Comparison of ENCODE assay signal across 30 cellular contexts in genomic region chr5:41191249-41191648, GRCh38. TPM values are rescaled to one million over a fixed set of nuclear protein-coding genes. Genes with fewer than 3 reads are reported as not detected.
"Had no signal": no experiment of that assay in that cellular context is flagged by ENCODE, and none has a peak within 500 bp of the region (broad histone marks: within the 10 kb centered on the region; RNA-seq: fewer than 3 reads in every experiment).

No MANE protein-coding gene starts in this region.

- H3K9me3 Mint-ChIP-seq: type B pancreatic cell had no signal

- H3K27me3 Mint-ChIP-seq: memory B cell; naive thymus-derived CD4-positive, alpha-beta T cell; natural killer cell treated with Interleukin-12 subunit alpha and Interleukin-12 subunit beta and Interleukin-15 and Interleukin-18, amount 100 ng/mL, for 72 hours; progenitor cell of endocrine pancreas; stimulated activated memory B cell treated with anti-CD40 and anti-IgM and Interleukin-4, amounts not matched to agents 10 μg/mL and 1 μg/mL and 100 μg/mL, for 72 hours; stimulated activated naive CD8-positive, alpha-beta T cell treated with anti-CD3 and anti-CD28 coated beads, Interleukin-15, amount 100 ng/mL, for 72 hours; type B pancreatic cell had no signal

- DNase-seq: hypothalamus; immature natural killer cell; left ventricle myocardium inferior; midbrain; mucosa of descending colon; naive thymus-derived CD4-positive, alpha-beta T cell; ovary; right lobe of liver; stimulated activated CD4-positive, alpha-beta T cell treated with anti-CD3 and anti-CD28 coated beads, Interleukin-1b, Interleukin-23, amount 100 ng/mL, for 48 hours; stimulated activated CD4-positive, alpha-beta T cell treated with anti-CD3 and anti-CD28 coated beads, Interleukin-2, amount 100 ng/mL, for 48 hours; stimulated activated CD4-positive, alpha-beta T cell treated with anti-CD3 and anti-CD28 coated beads, Interleukin-4, amount 100 ng/mL, for 4 hours; stimulated activated CD8-positive, alpha-beta memory T cell treated with anti-CD3 and anti-CD28 coated beads, Interleukin-4, amount 100 ng/mL, for 48 hours; stimulated activated naive CD4-positive, alpha-beta T cell treated with Interleukin-2 at 50 U/mL for 16 hours; stimulated activated naive CD8-positive, alpha-beta T cell treated with anti-CD3 and anti-CD28 coated beads, Interleukin-15, amount 100 ng/mL, for 72 hours; substantia nigra; uterus had no signal

- H3K36me3 Mint-ChIP-seq: immature natural killer cell; memory B cell; naive thymus-derived CD4-positive, alpha-beta T cell; natural killer cell treated with Interleukin-12 subunit alpha and Interleukin-12 subunit beta and Interleukin-15 and Interleukin-18, amount 100 ng/mL, for 72 hours; stimulated activated memory B cell treated with anti-CD40 and anti-IgM and Interleukin-4, amounts not matched to agents 10 μg/mL and 1 μg/mL and 100 μg/mL, for 72 hours; type B pancreatic cell had no signal

- H3K27me3 ChIP-seq: ovary, right atrium auricular region, right lobe of liver, tibial nerve, uterus had no signal

- H3K4me3 ChIP-seq: left ventricle myocardium inferior, lung, mucosa of descending colon, ovary, right atrium auricular region, right lobe of liver, smooth muscle cell, tibial nerve, uterus had no signal

- H3K4me1 Mint-ChIP-seq: immature natural killer cell; memory B cell; naive thymus-derived CD4-positive, alpha-beta T cell; stimulated activated memory B cell treated with anti-CD40 and anti-IgM and Interleukin-4, amounts not matched to agents 10 μg/mL and 1 μg/mL and 100 μg/mL, for 72 hours; stimulated activated naive CD8-positive, alpha-beta T cell treated with anti-CD3 and anti-CD28 coated beads, Interleukin-15, amount 100 ng/mL, for 72 hours had no signal

- H3K9me3 ChIP-seq: left ventricle myocardium inferior, mucosa of descending colon, ovary, right atrium auricular region, right lobe of liver, tibial nerve, uterus had no signal

- H3K27ac ChIP-seq: ovary, right atrium auricular region, right lobe of liver, uterus had no signal

- ATAC-seq: mucosa of descending colon; naive thymus-derived CD4-positive, alpha-beta T cell; natural killer cell treated with Interleukin-12 subunit alpha and Interleukin-12 subunit beta and Interleukin-15 and Interleukin-18, amount 100 ng/mL, for 72 hours; right lobe of liver; stimulated activated memory B cell treated with anti-CD40 and anti-IgM and Interleukin-4, amounts not matched to agents 10 μg/mL and 1 μg/mL and 100 μg/mL, for 72 hours; stimulated activated naive CD8-positive, alpha-beta T cell treated with anti-CD3 and anti-CD28 coated beads, Interleukin-15, amount 100 ng/mL, for 72 hours had no signal

- H3K4me1 ChIP-seq: uterus had no signal

- H3K36me3 ChIP-seq: left ventricle myocardium inferior, ovary, right atrium auricular region, tibial nerve, uterus had no signal

- H3K4me3 Mint-ChIP-seq: immature natural killer cell; memory B cell; naive thymus-derived CD4-positive, alpha-beta T cell; natural killer cell treated with Interleukin-12 subunit alpha and Interleukin-12 subunit beta and Interleukin-15 and Interleukin-18, amount 100 ng/mL, for 72 hours; stimulated activated memory B cell treated with anti-CD40 and anti-IgM and Interleukin-4, amounts not matched to agents 10 μg/mL and 1 μg/mL and 100 μg/mL, for 72 hours; stimulated activated naive CD8-positive, alpha-beta T cell treated with anti-CD3 and anti-CD28 coated beads, Interleukin-15, amount 100 ng/mL, for 72 hours; type B pancreatic cell had no signal

- H3K27ac Mint-ChIP-seq: immature natural killer cell; memory B cell; naive thymus-derived CD4-positive, alpha-beta T cell; natural killer cell treated with Interleukin-12 subunit alpha and Interleukin-12 subunit beta and Interleukin-15 and Interleukin-18, amount 100 ng/mL, for 72 hours; progenitor cell of endocrine pancreas; stimulated activated memory B cell treated with anti-CD40 and anti-IgM and Interleukin-4, amounts not matched to agents 10 μg/mL and 1 μg/mL and 100 μg/mL, for 72 hours; stimulated activated naive CD8-positive, alpha-beta T cell treated with anti-CD3 and anti-CD28 coated beads, Interleukin-15, amount 100 ng/mL, for 72 hours; type B pancreatic cell had no signal

RNA-seq across cellular contexts. Expression of gene C6, which starts 22.1 kb away (rescaled TPM):
- total RNA-seq: kidney epithelial cell; myocyte; naive thymus-derived CD4-positive, alpha-beta T cell; natural killer cell treated with Interleukin-12 subunit alpha and Interleukin-12 subunit beta and Interleukin-15 and Interleukin-18, amount 100 ng/mL, for 72 hours; pulmonary artery endothelial cell; skeletal muscle tissue; smooth muscle cell; temporal lobe had no signal
